In the genomic region with DNA sequence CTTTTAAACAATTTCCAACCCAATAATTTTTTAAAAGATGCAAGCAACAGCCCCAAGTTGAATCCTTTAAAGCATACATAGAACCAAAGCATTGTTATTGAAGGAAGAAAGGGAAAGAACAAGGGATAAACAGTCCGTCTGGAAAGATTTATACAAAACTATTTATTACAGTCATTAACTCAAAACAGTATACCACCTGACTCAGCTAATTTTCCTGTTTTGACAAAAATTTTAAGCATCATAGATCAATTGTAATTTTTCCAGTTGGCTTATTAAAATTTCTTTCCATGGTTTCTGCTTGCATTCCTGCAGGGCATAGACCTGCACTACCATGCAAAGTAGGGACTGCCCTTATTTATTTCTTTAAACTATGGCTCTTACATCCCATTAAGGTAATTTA, we compare ENCODE assay signal across 8 cellular contexts.
"Had no signal": no experiment of that assay in that cellular context is flagged by ENCODE, and none has a peak within 500 bp of the region (broad histone marks: within the 10 kb centered on the region; RNA-seq: fewer than 3 reads in every experiment).

No MANE protein-coding gene starts in this region.

- H3K4me3 ChIP-seq: GM23248, HAP-1 had no signal

- H3K27ac ChIP-seq: GM23248, HL-60 had no signal

- DNase-seq: GM23248, GOT3, H7, HFFc6, KG1 had no signal

- H3K9me3 ChIP-seq: HAP-1 had no signal

- H2AFZ ChIP-seq: GM23248 had no signal

- H3K9ac ChIP-seq: GM23248 had no signal

- ATAC-seq: HCT116 had no signal

- H3K4me1 ChIP-seq: HAP-1 had no signal
